In the genomic region with DNA sequence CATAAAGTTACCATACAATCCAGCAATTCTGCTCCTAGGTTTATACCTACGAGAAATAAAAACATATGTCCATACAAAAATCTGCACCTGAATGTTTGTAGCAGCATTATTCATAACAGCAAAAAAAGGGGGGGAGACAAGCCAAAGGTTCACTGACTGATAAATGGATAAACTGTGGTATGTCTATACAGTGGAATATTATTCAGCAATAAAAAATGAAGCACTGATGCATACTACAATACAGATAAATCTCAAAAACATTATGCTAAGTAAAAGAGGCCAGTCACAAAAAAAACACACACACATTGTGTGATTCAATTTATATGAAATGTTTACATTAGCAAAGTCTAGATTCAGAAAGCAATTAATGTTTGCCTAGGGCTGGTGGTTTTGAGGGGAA, we compare ENCODE assay signal across 28 cellular contexts. TPM values are rescaled to one million over a fixed set of nuclear protein-coding genes. Genes with fewer than 3 reads are reported as not detected.
"Had no signal": no experiment of that assay in that cellular context is flagged by ENCODE, and none has a peak within 500 bp of the region (broad histone marks: within the 10 kb centered on the region; RNA-seq: fewer than 3 reads in every experiment).

No MANE protein-coding gene starts in this region.

- H3K9ac ChIP-seq: parathyroid adenoma had no signal

- H3K27ac ChIP-seq: dorsolateral prefrontal cortex, esophagus muscularis mucosa, foreskin keratinocyte, gastroesophageal sphincter, heart left ventricle, hepatocyte, left lung, neutrophil, parathyroid adenoma, right lobe of liver, transverse colon, upper lobe of right lung, uterus had no signal

- FAIRE-seq: endothelial cell of umbilical vein, kidney, small intestine had no signal

- DNase-seq: dorsolateral prefrontal cortex; effector CD4-positive, alpha-beta T cell; foreskin keratinocyte; heart left ventricle; kidney; left cardiac atrium; left lung; mucosa of descending colon; naive B cell; right lobe of liver; small intestine; stimulated activated CD4-positive, alpha-beta T cell treated with anti-CD3 and anti-CD28 coated beads, Interleukin-15, amount 100 ng/mL, for 24 hours; stimulated activated CD4-positive, alpha-beta T cell treated with anti-CD3 and anti-CD28 coated beads, Interleukin-2, amount 100 ng/mL, for 48 hours; stimulated activated naive B cell treated with anti-CD40 and anti-IgM and Interleukin-4, amounts not matched to agents 10 μg/mL and 1 μg/mL and 100 μg/mL, for 72 hours; transverse colon; upper lobe of right lung; uterus had no signal

- H2AFZ ChIP-seq: hepatocyte, parathyroid adenoma had no signal

- ATAC-seq: foreskin keratinocyte; gastroesophageal sphincter; heart left ventricle; left cardiac atrium; left lung; mucosa of descending colon; natural killer cell treated with Interleukin-12 subunit alpha and Interleukin-12 subunit beta and Interleukin-15 and Interleukin-18, amount 100 ng/mL, for 72 hours; right lobe of liver; stimulated activated naive B cell treated with anti-CD40 and anti-IgM and Interleukin-4, amounts not matched to agents 10 μg/mL and 1 μg/mL and 100 μg/mL, for 72 hours had no signal

- H3K36me3 ChIP-seq: esophagus muscularis mucosa, gastroesophageal sphincter, heart left ventricle, left lung, neutrophil, right lobe of liver, transverse colon, upper lobe of right lung, uterus had no signal

- H3K4me1 ChIP-seq: foreskin keratinocyte, parathyroid adenoma, right lobe of liver, transverse colon, uterus had no signal

- H3K9me3 ChIP-seq: esophagus muscularis mucosa, gastroesophageal sphincter, left lung, mucosa of descending colon, neutrophil, right lobe of liver, transverse colon, upper lobe of right lung, uterus had no signal

- H3K27me3 ChIP-seq: esophagus muscularis mucosa, gastroesophageal sphincter, heart left ventricle, hepatocyte, left lung, right lobe of liver, transverse colon, upper lobe of right lung, uterus had no signal

- H3K4me2 ChIP-seq: hepatocyte had no signal

- H3K4me3 Mint-ChIP-seq: mesothelial cell of epicardium; naive B cell; natural killer cell treated with Interleukin-12 subunit alpha and Interleukin-12 subunit beta and Interleukin-15 and Interleukin-18, amount 100 ng/mL, for 72 hours; neural crest cell; stimulated activated naive B cell treated with anti-CD40 and anti-IgM and Interleukin-4, amounts not matched to agents 10 μg/mL and 1 μg/mL and 100 μg/mL, for 72 hours; stimulated activated naive CD8-positive, alpha-beta T cell treated with anti-CD3 and anti-CD28 coated beads, Interleukin-15, Interleukin-2, amounts not matched to agents 100 ng/mL and 50 ng/mL, for 24 hours had no signal

- H3K79me2 ChIP-seq: parathyroid adenoma had no signal

- H3K4me1 Mint-ChIP-seq: naive B cell; stimulated activated naive B cell treated with anti-CD40 and anti-IgM and Interleukin-4, amounts not matched to agents 10 μg/mL and 1 μg/mL and 100 μg/mL, for 72 hours had no signal

- H3K27ac Mint-ChIP-seq: mesothelial cell of epicardium; naive B cell; natural killer cell treated with Interleukin-12 subunit alpha and Interleukin-12 subunit beta and Interleukin-15 and Interleukin-18, amount 100 ng/mL, for 72 hours; progenitor cell of endocrine pancreas; stimulated activated naive B cell treated with anti-CD40 and anti-IgM and Interleukin-4, amounts not matched to agents 10 μg/mL and 1 μg/mL and 100 μg/mL, for 72 hours; stimulated activated naive CD8-positive, alpha-beta T cell treated with anti-CD3 and anti-CD28 coated beads, Interleukin-15, Interleukin-2, amounts not matched to agents 100 ng/mL and 50 ng/mL, for 24 hours had no signal

- H3K4me3 ChIP-seq: dorsolateral prefrontal cortex, esophagus muscularis mucosa, gastroesophageal sphincter, heart left ventricle, hepatocyte, left lung, mucosa of descending colon, right lobe of liver, transverse colon, upper lobe of right lung, uterus had no signal

RNA-seq across cellular contexts. Expression of a gene that starts 13.6 kb away (rescaled TPM):
- total RNA-seq: foreskin keratinocyte; natural killer cell treated with Interleukin-12 subunit alpha and Interleukin-12 subunit beta and Interleukin-15 and Interleukin-18, amount 100 ng/mL, for 72 hours had no signal
